Comparison of ENCODE assay signal across 7 cellular contexts in the genomic region with DNA sequence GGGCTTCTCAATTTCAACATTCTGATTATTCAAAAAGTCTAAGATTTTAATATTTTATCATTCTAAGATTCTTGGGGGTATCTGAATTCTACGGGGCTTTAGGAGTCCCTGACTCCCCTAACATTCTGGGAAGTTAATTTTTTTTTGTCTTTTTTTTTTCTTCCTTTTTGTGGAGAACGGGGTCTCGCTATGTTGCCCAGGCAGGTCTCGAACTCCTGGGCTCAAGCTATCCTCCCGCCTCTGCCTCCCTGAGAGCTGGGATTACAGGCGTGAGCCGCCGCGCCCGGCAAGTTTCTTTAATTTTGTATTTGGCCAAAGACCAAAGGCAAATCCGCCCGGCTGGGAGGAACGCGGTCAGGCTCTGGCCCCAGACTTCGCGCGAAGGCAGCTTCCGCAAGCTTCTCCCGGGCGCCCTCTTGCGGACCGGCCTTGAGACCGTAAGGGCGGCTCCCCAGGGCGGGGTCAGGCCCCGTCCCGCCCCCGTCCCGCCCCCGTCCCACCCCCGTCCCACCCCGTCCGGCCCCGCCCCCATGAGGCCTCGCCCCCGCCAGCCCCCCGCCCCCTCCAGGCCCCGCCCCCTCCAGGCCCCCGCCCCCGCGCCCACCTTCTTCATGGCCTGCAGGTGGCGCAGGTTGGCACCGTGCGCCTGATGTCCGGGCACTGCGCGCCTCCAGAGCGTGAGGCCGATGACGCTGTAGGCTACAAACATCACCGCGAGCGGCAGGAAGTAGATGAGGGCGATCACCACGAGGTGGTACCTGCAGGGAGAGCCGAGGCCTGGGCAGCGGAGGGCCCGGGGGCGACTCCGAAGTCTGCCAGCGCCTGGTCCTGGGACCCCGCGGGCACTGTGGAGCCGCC. TPM values are rescaled to one million over a fixed set of nuclear protein-coding genes. Genes with fewer than 3 reads are reported as not detected.
A peak's percentile ranks its signal among the peaks of the same experiment; 100 is the strongest.
DNase-seq lines count a peak whose midpoint lies in the region; ATAC-seq lines count a peak whose summit lies in the region.

No MANE protein-coding gene starts in this region.

- ATAC-seq in GM18499 (IDR thresholded peaks at IDR 0.05; ENCODE audit: insufficient read depth, unreplicated experiment) (peak; percentile 59), HG02884 (IDR thresholded peaks at IDR 0.05; ENCODE audit: unreplicated experiment) (peak; percentile 75), right cardiac atrium (peak; percentile 83 to 87)

- intact Hi-C loops in right cardiac atrium (cut with DNase I), result loop anchor here in 1 of 4 donors (5.0 kb wide), 1 partner anchor 171 kb away; no protein-coding TSS in a partner anchor

- no peaks in the 10 kb centered on the region for H3K9me3 Mint-ChIP-seq in T-helper 1 cell treated with Interleukin-12 subunit alpha and Interleukin-12 subunit beta and Interleukin-4 antibody, amounts not matched to agents 30 μg/mL and 1 μg/mL, for 36 hours

- H3K9me3 ChIP-seq in right cardiac atrium (ENCODE audit: control insufficient read depth, low read length), result no peaks in the 10 kb centered on the region

- peak overlapping the region; percentile 59 for H3K27ac ChIP-seq in angular gyrus (ENCODE audit: low read depth, low read length)
- peak overlapping the region; percentile 90 for H3K27ac ChIP-seq in right cardiac atrium (ENCODE audit: low read length)

- 3% methylated on average over 57 of the region's 64 CpGs for WGBS in right cardiac atrium

- peaks cover 9% of the 10 kb centered on the region for H3K36me3 Mint-ChIP-seq in T-helper 1 cell treated with Interleukin-12 subunit alpha and Interleukin-12 subunit beta and Interleukin-4 antibody, amounts not matched to agents 30 μg/mL and 1 μg/mL, for 36 hours (ENCODE audit: low read depth)

- H3K4me1 ChIP-seq in right cardiac atrium (ENCODE audit: control insufficient read depth, insufficient read depth, low read length), result peaks cover 10% of the 10 kb centered on the region

- peak; percentile 67 for DNase-seq in NCI-H146 treated with DMSO at 0.1 percent for 48 hours (lab: John Stamatoyannopoulos, UW; ENCODE audit: unreplicated experiment)
- DNase-seq in right cardiac atrium, result peak; percentile 97 to 98 (median 98)
- DNase-seq in retina, result peak; percentile 86

- peak overlapping the region; percentile 88 for H3K27ac Mint-ChIP-seq in T-helper 1 cell treated with Interleukin-12 subunit alpha and Interleukin-12 subunit beta and Interleukin-4 antibody, amounts not matched to agents 30 μg/mL and 1 μg/mL, for 36 hours

- no peaks in the 10 kb centered on the region for H3K27me3 ChIP-seq in right cardiac atrium (ENCODE audit: control insufficient read depth, insufficient read depth)

- H3K4me3 ChIP-seq in right cardiac atrium (ENCODE audit: low read length), result peak overlapping the region; percentile 26

- H3K27me3 Mint-ChIP-seq in T-helper 1 cell treated with Interleukin-12 subunit alpha and Interleukin-12 subunit beta and Interleukin-4 antibody, amounts not matched to agents 30 μg/mL and 1 μg/mL, for 36 hours (ENCODE audit: low read depth), result no peaks in the 10 kb centered on the region

- peak overlapping the region; percentile 74 for H3K4me3 Mint-ChIP-seq in T-helper 1 cell treated with Interleukin-12 subunit alpha and Interleukin-12 subunit beta and Interleukin-4 antibody, amounts not matched to agents 30 μg/mL and 1 μg/mL, for 36 hours

- peaks cover 15% of the 10 kb centered on the region for H3K4me1 Mint-ChIP-seq in T-helper 1 cell treated with Interleukin-12 subunit alpha and Interleukin-12 subunit beta and Interleukin-4 antibody, amounts not matched to agents 30 μg/mL and 1 μg/mL, for 36 hours (ENCODE audit: low read depth)

RNA-seq across cellular contexts. Expression of gene TACR2, which starts 8.2 kb away (rescaled TPM):
- under 1 TPM; 0.26 to 0.53 (median 0.37) TPM for total RNA-seq in right cardiac atrium
- polyA plus RNA-seq in right cardiac atrium, result 0.27 TPM

RNA-seq across cellular contexts. Expression of gene TSPAN15, which starts 42.7 kb away (rescaled TPM):
- total RNA-seq in right cardiac atrium, result 1 to 10 TPM; 5.3 to 8.7 (median 7.4) TPM
- 11.5 TPM for polyA plus RNA-seq in right cardiac atrium

Comparison
In these comparisons a context has a peak if more than half of its experiments do, and no peak if none do; other contexts are left out.
1. Peak in every context shown above with its lines: DNase-seq, ATAC-seq, H3K4me3 ChIP-seq and H3K27ac ChIP-seq.